In genomic region chr2:46151582-46151981, GRCh38 we compare ENCODE assay signal across 1 cellular context.
TF ChIP-seq lines count a peak whose summit lies in the region.

No MANE protein-coding gene starts in this region.

TF ChIP-seq in SK-N-SH treated with all-trans-retinoic acid at 6 μM for 48 hours, 23 proteins besides CTCF, POLR2A, EP300 and RAD21 (continued from another document):
- no peak for TF ChIP-seq POU6F1 (CRISPR knock-in tag; IDR thresholded peaks at IDR 0.05; ENCODE audit: borderline replicate concordance, low read depth)
- no peak for TF ChIP-seq ARNTL (CRISPR knock-in tag; IDR thresholded peaks at IDR 0.05; ENCODE audit: borderline replicate concordance, low read depth)
- no peak for TF ChIP-seq ESRRG (CRISPR knock-in tag; IDR thresholded peaks at IDR 0.05)
